ENCODE assay signal across 1 cellular context in the genomic region with DNA sequence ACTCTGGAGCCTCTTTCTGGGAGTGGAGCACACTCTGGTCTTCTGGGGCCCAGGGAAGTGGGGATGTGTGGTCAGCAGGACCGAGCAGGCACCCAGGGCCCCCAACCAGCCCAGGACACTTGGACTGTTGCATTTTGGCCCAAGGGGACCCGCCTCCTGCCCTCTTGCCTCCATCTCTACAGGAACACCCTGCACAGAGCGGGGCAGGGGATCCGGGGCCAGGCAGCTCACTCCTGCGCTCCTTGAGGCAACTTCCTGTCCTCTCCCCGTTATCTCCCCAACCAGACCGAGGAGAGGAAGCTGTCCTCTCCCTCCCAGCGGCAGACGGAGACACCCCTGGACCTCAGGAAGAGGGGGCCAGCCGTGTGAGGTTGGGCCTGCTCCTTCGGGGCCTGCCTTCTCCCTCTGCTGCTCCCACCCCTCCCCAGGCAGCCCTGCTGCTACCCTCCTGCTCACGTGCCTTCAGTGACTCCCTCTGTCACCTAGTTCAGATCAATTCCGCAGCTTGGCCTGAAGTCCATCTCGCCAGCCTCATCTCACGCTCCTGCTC.
A peak's percentile ranks its signal among the peaks of the same experiment; 100 is the strongest.
TF ChIP-seq lines count a peak whose summit lies in the region.

No MANE protein-coding gene starts in this region.

TF ChIP-seq in HepG2, 621 proteins besides CTCF, POLR2A, EP300 and RAD21:
- peak; percentile 77 for TF ChIP-seq BHLHE40 (IDR thresholded peaks at IDR 0.05; ENCODE audit: low read length)
- no peak for TF ChIP-seq TEAD3 (CRISPR knock-in tag; optimal IDR thresholded peaks at IDR 0.05; ENCODE audit: borderline replicate concordance)
- TF ChIP-seq HNRNPLL (IDR thresholded peaks at IDR 0.05; ENCODE audit: low read depth, low read length, poor library complexity, severe bottlenecking): no peak
- TF ChIP-seq, protein P1, sequence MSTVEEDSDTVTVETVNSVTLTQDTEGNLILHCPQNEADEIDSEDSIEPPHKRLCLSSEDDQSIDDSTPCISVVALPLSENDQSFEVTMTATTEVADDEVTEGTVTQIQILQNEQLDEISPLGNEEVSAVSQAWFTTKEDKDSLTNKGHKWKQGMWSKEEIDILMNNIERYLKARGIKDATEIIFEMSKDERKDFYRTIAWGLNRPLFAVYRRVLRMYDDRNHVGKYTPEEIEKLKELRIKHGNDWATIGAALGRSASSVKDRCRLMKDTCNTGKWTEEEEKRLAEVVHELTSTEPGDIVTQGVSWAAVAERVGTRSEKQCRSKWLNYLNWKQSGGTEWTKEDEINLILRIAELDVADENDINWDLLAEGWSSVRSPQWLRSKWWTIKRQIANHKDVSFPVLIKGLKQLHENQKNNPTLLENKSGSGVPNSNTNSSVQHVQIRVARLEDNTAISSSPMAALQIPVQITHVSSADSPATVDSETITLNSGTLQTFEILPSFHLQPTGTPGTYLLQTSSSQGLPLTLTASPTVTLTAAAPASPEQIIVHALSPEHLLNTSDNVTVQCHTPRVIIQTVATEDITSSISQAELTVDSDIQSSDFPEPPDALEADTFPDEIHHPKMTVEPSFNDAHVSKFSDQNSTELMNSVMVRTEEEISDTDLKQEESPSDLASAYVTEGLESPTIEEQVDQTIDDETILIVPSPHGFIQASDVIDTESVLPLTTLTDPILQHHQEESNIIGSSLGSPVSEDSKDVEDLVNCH (CRISPR knock-in tag; IDR thresholded peaks at IDR 0.05): no peak
